Comparison of ENCODE assay signal across 9 cellular contexts in the genomic region with DNA sequence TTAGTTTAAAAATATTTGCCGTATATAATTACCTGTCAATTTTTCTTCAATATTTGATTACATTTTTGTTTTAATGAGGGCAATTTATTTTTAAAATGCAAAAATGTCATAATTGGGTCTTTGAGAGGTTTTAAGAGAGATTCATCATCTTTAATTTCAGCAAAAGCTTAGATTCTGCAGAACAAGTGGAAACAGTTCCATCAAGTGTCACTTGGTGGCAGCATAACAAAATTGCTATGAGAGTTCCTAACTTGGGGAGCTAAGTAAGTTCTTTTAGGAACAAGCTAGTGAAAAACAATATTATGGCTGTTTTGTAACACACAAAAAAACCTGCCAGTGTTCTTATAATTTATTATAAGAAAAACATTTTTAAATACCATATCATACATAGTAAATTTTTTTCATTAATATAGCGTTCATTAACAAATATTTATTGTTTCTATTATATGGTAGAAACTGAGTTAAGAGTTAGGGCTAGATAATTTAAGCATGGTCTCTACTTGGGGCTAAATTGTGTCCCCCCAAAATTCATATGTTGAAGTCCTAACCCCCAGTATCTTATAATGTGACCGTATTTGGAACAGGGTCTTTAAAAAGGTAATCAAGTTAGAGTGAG.
A peak's percentile ranks its signal among the peaks of the same experiment; 100 is the strongest.
DNase-seq lines count a peak whose midpoint lies in the region; ATAC-seq and TF ChIP-seq lines count a peak whose summit lies in the region.
"Had no signal": no experiment of that assay in that cellular context is flagged by ENCODE, and none has a peak within 500 bp of the region (broad histone marks: within the 10 kb centered on the region; RNA-seq: fewer than 3 reads in every experiment).

No MANE protein-coding gene starts in this region.

- no peaks in the 10 kb centered on the region for H3K36me3 ChIP-seq in fibroblast of lung (ENCODE audit: control insufficient read depth, insufficient read depth, low read length)

- H3K4me1 ChIP-seq in fibroblast of lung (ENCODE audit: control insufficient read depth, extremely low read depth, insufficient read depth, low read length): no peaks in the 10 kb centered on the region

- H3K27me3 ChIP-seq in fibroblast of lung (ENCODE audit: control insufficient read depth, insufficient read depth, low read length): no peaks in the 10 kb centered on the region

- no peak overlapping the region for H3K4me3 ChIP-seq in fibroblast of lung (replicated peaks in 1 of 4; ENCODE audit: control extremely low read depth in 1 of 4, insufficient read depth in 1 of 4, low read depth in 3 of 4, low read length in 4 of 4)

- H3K9ac ChIP-seq in fibroblast of lung (ENCODE audit: insufficient read depth, low read length): no peak overlapping the region

- CTCF ChIA-PET in RWPE1 (lab: Yijun Ruan, JAX): interaction anchor here (0.5 to 1.8 kb wide), 21 partner anchors 10 to 1756 kb away, joined by 3 to 12 read pairs (median 4); no protein-coding TSS in a partner anchor

- no peak overlapping the region for H2AFZ ChIP-seq in fibroblast of lung (ENCODE audit: low read length)

- no peaks in the 10 kb centered on the region for H4K20me1 ChIP-seq in fibroblast of lung (ENCODE audit: control insufficient read depth, extremely low read depth, insufficient read depth, low read length)

- TF ChIP-seq CTCF in RWPE1 (conservative IDR thresholded peaks at IDR 0.05; ENCODE audit: low read depth) (peak; percentile 93), fibroblast of lung (conservative IDR thresholded peaks at IDR 0.05 in 1 of 2, IDR thresholded peaks at IDR 0.05 in 1 of 2; ENCODE audit: low read depth in 1 of 2, low read length in 2 of 2) (peak; percentile 80 to 84)

- no peaks in the 10 kb centered on the region for H3K79me2 ChIP-seq in fibroblast of lung (ENCODE audit: control insufficient read depth, insufficient read depth, low read length)

- no peaks in the 10 kb centered on the region for H3K9me3 ChIP-seq in fibroblast of lung (ENCODE audit: control insufficient read depth, insufficient read depth, low read depth, low read length)

- H3K27ac ChIP-seq in RWPE1 (no peak overlapping the region), fibroblast of lung (ENCODE audit: insufficient read depth, low read length) (no peak overlapping the region)

- ATAC-seq in HG03159 (IDR thresholded peaks at IDR 0.05; ENCODE audit: unreplicated experiment) (peak; percentile 62), HG03025 (IDR thresholded peaks at IDR 0.05; ENCODE audit: low FRiP score, unreplicated experiment) (no peak), GM18517 (IDR thresholded peaks at IDR 0.05; ENCODE audit: unreplicated experiment) (no peak)

- POLR2A ChIA-PET in RWPE1 (lab: Yijun Ruan, JAX; ENCODE audit: low non-redundant PET): no interaction called here

- no peak overlapping the region for H3K4me2 ChIP-seq in fibroblast of lung (ENCODE audit: extremely low read depth, insufficient read depth, low read length)

- DNase-seq in NCI-H345 (lab: John Stamatoyannopoulos, UW) (peak; percentile 41), NCI-H345 treated with DMSO at 0.1 percent for 48 hours (lab: John Stamatoyannopoulos, UW; ENCODE audit: unreplicated experiment) (no peak), RWPE1 (ENCODE audit: low spot score) (no peak), fibroblast of lung (ENCODE audit: low read depth in 2 of 2) (peak; percentile 45 to 84), renal cortical epithelial cell (ENCODE audit: low read depth) (peak; percentile 66)
- DNase-seq: activated naive CD8-positive, alpha-beta T cell treated with anti-CD3 and anti-CD28 coated beads, Interleukin-2, amount 10 ng/mL, durations not matched to agents 7 days and 5 days had no signal

Comparison
In these comparisons a context has a peak if more than half of its experiments do, and no peak if none do; other contexts are left out.
1. DNase-seq: peak in NCI-H345 (single experiment), fibroblast of lung (2 of 2) and renal cortical epithelial cell (single experiment); none in NCI-H345 treated with DMSO at 0.1 percent for 48 hours (single experiment) and RWPE1 (single experiment).